Comparison of ENCODE assay signal across 16 cellular contexts in genomic region chr10:62861507-62861906, GRCh38. TPM values are rescaled to one million over a fixed set of nuclear protein-coding genes. Genes with fewer than 3 reads are reported as not detected.
A peak's percentile ranks its signal among the peaks of the same experiment; 100 is the strongest.
DNase-seq lines count a peak whose midpoint lies in the region; ATAC-seq and TF ChIP-seq lines count a peak whose summit lies in the region.
"Had no signal": no experiment of that assay in that cellular context is flagged by ENCODE, and none has a peak within 500 bp of the region (broad histone marks: within the 10 kb centered on the region; RNA-seq: fewer than 3 reads in every experiment).

No MANE protein-coding gene starts in this region.

- no peak overlapping the region for H3K14ac ChIP-seq in neuronal stem cell (ENCODE audit: low read length)

- intact Hi-C loops in activated CD8-positive, alpha-beta T cell treated with anti-CD3 and anti-CD28 coated beads for 36 hours (cut with micrococcal nuclease): no loop called here
- intact Hi-C loops in PC-3 (cut with micrococcal nuclease): no loop called here

- no TSS peak for BruUV-seq in PC-3 (replicated peaks; lab: Mats Ljungman, UMichigan)

- no peak overlapping the region for H2AK5ac ChIP-seq in neuronal stem cell (ENCODE audit: low read depth, low read length)

- no peak overlapping the region for H2BK12ac ChIP-seq in neuronal stem cell (ENCODE audit: low read length)

- no peak overlapping the region for H3K4ac ChIP-seq in neuronal stem cell (ENCODE audit: low read length)

- H2BK120ac ChIP-seq in neuronal stem cell (ENCODE audit: low read depth, low read length): no peak overlapping the region

- no peak overlapping the region for H4K91ac ChIP-seq in neuronal stem cell (ENCODE audit: low read depth, low read length, poor library complexity)

- POLR2A ChIA-PET in activated CD8-positive, alpha-beta T cell treated with anti-CD3 and anti-CD28 coated beads for 36 hours (lab: Charles Lee): no interaction called here
- POLR2A ChIA-PET in activated CD8-positive, alpha-beta T cell treated with anti-CD3 and anti-CD28 coated beads, Interleukin-2, amount 10 ng/mL, durations not matched to agents 7 days and 5 days (lab: Charles Lee): no interaction called here
- POLR2A ChIA-PET in PC-3 (lab: Charles Lee; ENCODE audit: unreplicated experiment): no interaction called here

- H3K4me2 ChIP-seq in BLaER1 (peak overlapping the region; percentile 42), PC-3 (ENCODE audit: low read length) (no peak overlapping the region), neuronal stem cell (ENCODE audit: insufficient read depth, low read length, poor library complexity, severe bottlenecking) (no peak overlapping the region)
- H3K4me2 ChIP-seq: GM23338 had no signal

- H3K27ac Mint-ChIP-seq in activated CD8-positive, alpha-beta T cell treated with anti-CD3 and anti-CD28 coated beads for 36 hours: no peak overlapping the region
- H3K27ac Mint-ChIP-seq in activated CD8-positive, alpha-beta T cell treated with anti-CD3 and anti-CD28 coated beads, Interleukin-2, amount 10 ng/mL, durations not matched to agents 7 days and 5 days: no peak overlapping the region
- H3K27ac Mint-ChIP-seq: CD4-positive, alpha-beta memory T cell; GM23338 had no signal

- H3K79me2 ChIP-seq in PC-3 (ENCODE audit: low read length): no peaks in the 10 kb centered on the region

- no peaks in the 10 kb centered on the region for H3K9me2 ChIP-seq in PC-3 (replicated peaks; ENCODE audit: low read length)

- H3K4me3 ChIP-seq in BLaER1 (no peak overlapping the region), PC-3 (ENCODE audit: low read length) (no peak overlapping the region), fibroblast of pulmonary artery (replicated peaks; ENCODE audit: low read depth, low read length) (no peak overlapping the region), neuronal stem cell (ENCODE audit: low read length in 2 of 2) (no peak overlapping the region)
- H3K4me3 ChIP-seq: GM23338 had no signal

- H3F3A ChIP-seq in PC-3 (ENCODE audit: low read length, unreplicated experiment): no peaks in the 10 kb centered on the region

- WGBS in neuronal stem cell (ENCODE audit: extremely low coverage in 2 of 2, insufficient read length in 2 of 2, insufficient replicate concordance in 1 of 2), 2 donors: no CpG with 5 or more reads among the region's 3 CpGs

- no peak overlapping the region for H2BK15ac ChIP-seq in neuronal stem cell (ENCODE audit: low read length)

- no peak overlapping the region for H2AFZ ChIP-seq in PC-3 (ENCODE audit: low read length)
- no peak overlapping the region for H2AFZ ChIP-seq in neuronal stem cell (ENCODE audit: low read length)
- H2AFZ ChIP-seq: GM23338 had no signal

- peaks cover 1% of the 10 kb centered on the region for H3K27me3 Mint-ChIP-seq in activated CD8-positive, alpha-beta T cell treated with anti-CD3 and anti-CD28 coated beads for 36 hours
- peaks cover 3% of the 10 kb centered on the region for H3K27me3 Mint-ChIP-seq in activated CD8-positive, alpha-beta T cell treated with anti-CD3 and anti-CD28 coated beads, Interleukin-2, amount 10 ng/mL, durations not matched to agents 7 days and 5 days (ENCODE audit: low read depth)

- H4K20me1 ChIP-seq in BLaER1 (no peaks in the 10 kb centered on the region), PC-3 (ENCODE audit: low read length) (no peaks in the 10 kb centered on the region)

- DNase-seq in activated CD8-positive, alpha-beta T cell treated with anti-CD3 and anti-CD28 coated beads for 36 hours: peak; percentile 26
- no peak for DNase-seq in activated CD8-positive, alpha-beta T cell treated with anti-CD3 and anti-CD28 coated beads, Interleukin-2, amount 10 ng/mL, durations not matched to agents 7 days and 5 days
- DNase-seq in PC-3 (peak; percentile 38), fibroblast of pulmonary artery (ENCODE audit: low read depth) (peak; percentile 14), neuronal stem cell (ENCODE audit: low spot score) (no peak), SIG-M5 (lab: John Stamatoyannopoulos, UW) (no peak), NCI-H2107 treated with DMSO at 0.1 percent for 48 hours (lab: John Stamatoyannopoulos, UW; ENCODE audit: unreplicated experiment) (no peak)
- DNase-seq: BE2C; CD4-positive, alpha-beta memory T cell; GF-D8; HCEC 1CT; NCI-H1694 treated with DMSO at 0.1 percent for 48 hours; NCI-H748 treated with DMSO at 0.1 percent for 48 hours had no signal

- no peak overlapping the region for H3K23ac ChIP-seq in neuronal stem cell (ENCODE audit: low read depth, low read length, poor library complexity)

- no peaks in the 10 kb centered on the region for H3K27me3 ChIP-seq in BLaER1
- H3K27me3 ChIP-seq in PC-3 (ENCODE audit: low read length): no peaks in the 10 kb centered on the region
- no peaks in the 10 kb centered on the region for H3K27me3 ChIP-seq in neuronal stem cell (ENCODE audit: control insufficient read depth in 3 of 3, insufficient read depth in 3 of 3, low read depth in 1 of 3, low read length in 3 of 3)
- H3K27me3 ChIP-seq: BE2C had no signal

- H3K9me3 Mint-ChIP-seq in activated CD8-positive, alpha-beta T cell treated with anti-CD3 and anti-CD28 coated beads for 36 hours: peaks cover 2% of the 10 kb centered on the region
- H3K9me3 Mint-ChIP-seq in activated CD8-positive, alpha-beta T cell treated with anti-CD3 and anti-CD28 coated beads, Interleukin-2, amount 10 ng/mL, durations not matched to agents 7 days and 5 days (ENCODE audit: insufficient read depth): no peaks in the 10 kb centered on the region
- H3K9me3 Mint-ChIP-seq: GM23338 had no signal

- H3K18ac ChIP-seq in neuronal stem cell (ENCODE audit: low read length): no peak overlapping the region

- no peaks in the 10 kb centered on the region for H3K36me3 Mint-ChIP-seq in activated CD8-positive, alpha-beta T cell treated with anti-CD3 and anti-CD28 coated beads for 36 hours (ENCODE audit: low read depth)
- H3K36me3 Mint-ChIP-seq in activated CD8-positive, alpha-beta T cell treated with anti-CD3 and anti-CD28 coated beads, Interleukin-2, amount 10 ng/mL, durations not matched to agents 7 days and 5 days (ENCODE audit: low read depth): no peaks in the 10 kb centered on the region
- H3K36me3 Mint-ChIP-seq: CD4-positive, alpha-beta memory T cell had no signal

- H3K4me1 ChIP-seq in BLaER1 (peaks cover 19% of the 10 kb centered on the region), PC-3 (ENCODE audit: insufficient read depth, low read length) (peaks cover 27% of the 10 kb centered on the region), neuronal stem cell (ENCODE audit: control insufficient read depth in 2 of 2, insufficient read depth in 1 of 2, low read depth in 1 of 2, low read length in 2 of 2) (peaks cover 0 to 11% of the 10 kb centered on the region in 2 donors)
- H3K4me1 ChIP-seq: BE2C had no signal

- H3K9me3 ChIP-seq in BLaER1: no peaks in the 10 kb centered on the region
- H3K9me3 ChIP-seq in PC-3 (ENCODE audit: low read length): no peaks in the 10 kb centered on the region
- H3K9me3 ChIP-seq in neuronal stem cell (replicated peaks in 1 of 2; ENCODE audit: control insufficient read depth in 2 of 2, insufficient read depth in 1 of 2, low read depth in 1 of 2, low read length in 2 of 2): no peaks in the 10 kb centered on the region
- H3K9me3 ChIP-seq: BE2C had no signal

- H3K9ac ChIP-seq in BLaER1 (no peak overlapping the region), PC-3 (ENCODE audit: low read length) (no peak overlapping the region), neuronal stem cell (ENCODE audit: low read depth, low read length, poor library complexity) (no peak overlapping the region)

- CTCF ChIA-PET in activated CD8-positive, alpha-beta T cell treated with anti-CD3 and anti-CD28 coated beads for 36 hours (lab: Charles Lee): interaction anchor here (0.9 to 1.4 kb wide), 3 partner anchors 223 to 253 kb away, joined by 3 read pairs; no protein-coding TSS in a partner anchor
- CTCF ChIA-PET in activated CD8-positive, alpha-beta T cell treated with anti-CD3 and anti-CD28 coated beads, Interleukin-2, amount 10 ng/mL, durations not matched to agents 7 days and 5 days (lab: Charles Lee): interaction anchor here (0.6 to 1.2 kb wide), 2 partner anchors 250 to 858 kb away, joined by 3 read pairs; no protein-coding TSS in a partner anchor
- CTCF ChIA-PET in PC-3 (lab: Charles Lee): interaction anchor here (0.6 kb wide), 1 partner anchor 168 kb away, joined by 3 read pairs; no protein-coding TSS in a partner anchor

- peak; percentile 63 for ATAC-seq in activated CD8-positive, alpha-beta T cell treated with anti-CD3 and anti-CD28 coated beads for 36 hours
- ATAC-seq in activated CD8-positive, alpha-beta T cell treated with anti-CD3 and anti-CD28 coated beads, Interleukin-2, amount 10 ng/mL, durations not matched to agents 7 days and 5 days: no peak
- no peak for ATAC-seq in PC-3
- ATAC-seq: GM23338 had no signal

- H3K79me1 ChIP-seq in neuronal stem cell (ENCODE audit: low read depth, low read length): no peaks in the 10 kb centered on the region

- peaks cover 44% of the 10 kb centered on the region for H3K4me1 Mint-ChIP-seq in activated CD8-positive, alpha-beta T cell treated with anti-CD3 and anti-CD28 coated beads for 36 hours (ENCODE audit: low read depth)
- peaks cover 24% of the 10 kb centered on the region for H3K4me1 Mint-ChIP-seq in activated CD8-positive, alpha-beta T cell treated with anti-CD3 and anti-CD28 coated beads, Interleukin-2, amount 10 ng/mL, durations not matched to agents 7 days and 5 days (ENCODE audit: low read depth)

- H3K36me3 ChIP-seq in BLaER1 (no peaks in the 10 kb centered on the region), PC-3 (ENCODE audit: low read depth, low read length) (no peaks in the 10 kb centered on the region), neuronal stem cell (replicated peaks in 1 of 2; ENCODE audit: control insufficient read depth in 2 of 2, insufficient read depth in 2 of 2, low read length in 2 of 2) (no peaks in the 10 kb centered on the region)
- H3K36me3 ChIP-seq: BE2C had no signal

- no peak overlapping the region for H4K8ac ChIP-seq in neuronal stem cell (ENCODE audit: low read depth, low read length)

- no peak overlapping the region for H3K27ac ChIP-seq in BLaER1
- no peak overlapping the region for H3K27ac ChIP-seq in PC-3 (ENCODE audit: low read length)
- H3K27ac ChIP-seq in neuronal stem cell (replicated peaks; ENCODE audit: low read length): no peak overlapping the region
- H3K27ac ChIP-seq: RWPE1 had no signal

- no peak for TF ChIP-seq CTCF in activated CD8-positive, alpha-beta T cell treated with anti-CD3 and anti-CD28 coated beads for 36 hours (IDR thresholded peaks at IDR 0.05)
- TF ChIP-seq CTCF in PC-3 (conservative IDR thresholded peaks at IDR 0.05; ENCODE audit: low read depth, low read length): no peak
- no peak for TF ChIP-seq CTCF in fibroblast of pulmonary artery (IDR thresholded peaks at IDR 0.05; ENCODE audit: low read length, missing control alignments)

- H2BK5ac ChIP-seq in neuronal stem cell (ENCODE audit: low read length): no peak overlapping the region

- H3K4me3 Mint-ChIP-seq in activated CD8-positive, alpha-beta T cell treated with anti-CD3 and anti-CD28 coated beads for 36 hours: no peak overlapping the region
- no peak overlapping the region for H3K4me3 Mint-ChIP-seq in activated CD8-positive, alpha-beta T cell treated with anti-CD3 and anti-CD28 coated beads, Interleukin-2, amount 10 ng/mL, durations not matched to agents 7 days and 5 days
- H3K4me3 Mint-ChIP-seq: CD4-positive, alpha-beta memory T cell; GM23338 had no signal

RNA-seq across cellular contexts. Expression of gene EGR2, which starts 45.3 kb away (rescaled TPM):
- 10 to 100 TPM; 45.6 to 46.6 TPM for total RNA-seq in activated CD8-positive, alpha-beta T cell treated with anti-CD3 and anti-CD28 coated beads for 36 hours
- total RNA-seq in activated CD8-positive, alpha-beta T cell treated with anti-CD3 and anti-CD28 coated beads, Interleukin-2, amount 10 ng/mL, durations not matched to agents 7 days and 5 days: 1 to 10 TPM in 1 of 2 experiments, under 1 TPM in 1; 0.50 to 1.3 TPM
- 2.7 and 2.8 TPM in 2 replicates for total RNA-seq in PC-3 (2014; rRNA removed)
- 0.86 TPM for polyA plus RNA-seq in neuronal stem cell (2013, experiment 1 of 2)
- polyA plus RNA-seq in neuronal stem cell (2013, experiment 2 of 2): 0.73 TPM

RNA-seq across cellular contexts. Expression of gene ADO, which starts 57.0 kb away (rescaled TPM):
- 10 to 100 TPM; 28.0 to 28.9 TPM for total RNA-seq in activated CD8-positive, alpha-beta T cell treated with anti-CD3 and anti-CD28 coated beads for 36 hours
- 10 to 100 TPM; 22.2 to 22.6 TPM for total RNA-seq in activated CD8-positive, alpha-beta T cell treated with anti-CD3 and anti-CD28 coated beads, Interleukin-2, amount 10 ng/mL, durations not matched to agents 7 days and 5 days
- 107 and 129 TPM in 2 replicates for total RNA-seq in PC-3 (2014; rRNA removed)
- polyA plus RNA-seq in neuronal stem cell (2013, experiment 1 of 2): 20.4 TPM
- 21.1 TPM for polyA plus RNA-seq in neuronal stem cell (2013, experiment 2 of 2)

Comparison
In these comparisons a context has a peak if more than half of its experiments do, and no peak if none do; other contexts are left out.
1. DNase-seq: peak in activated CD8-positive, alpha-beta T cell treated with anti-CD3 and anti-CD28 coated beads for 36 hours (single experiment), PC-3 (single experiment) and fibroblast of pulmonary artery (single experiment); none in activated CD8-positive, alpha-beta T cell treated with anti-CD3 and anti-CD28 coated beads, Interleukin-2, amount 10 ng/mL, durations not matched to agents 7 days and 5 days (single experiment), neuronal stem cell (single experiment), SIG-M5 (single experiment) and NCI-H2107 treated with DMSO at 0.1 percent for 48 hours (single experiment).
2. RNA of gene EGR2, which starts 45.3 kb away (total RNA-seq): 45.6 to 46.6 TPM in activated CD8-positive, alpha-beta T cell treated with anti-CD3 and anti-CD28 coated beads for 36 hours; 2.7 to 2.8 TPM in PC-3 and 0.50 to 1.3 TPM in activated CD8-positive, alpha-beta T cell treated with anti-CD3 and anti-CD28 coated beads, Interleukin-2, amount 10 ng/mL, durations not matched to agents 7 days and 5 days; every median in the first group is over 10 times any median in the second.